Comparison of ENCODE assay signal across 27 cellular contexts in genomic region chr9:99578666-99579065, GRCh38.
"Had no signal": no experiment of that assay in that cellular context is flagged by ENCODE, and none has a peak within 500 bp of the region (broad histone marks: within the 10 kb centered on the region; RNA-seq: fewer than 3 reads in every experiment).

No MANE protein-coding gene starts in this region.

- H3K27me3 Mint-ChIP-seq: naive B cell had no signal

- H3K36me3 Mint-ChIP-seq: mesothelial cell of epicardium, naive B cell had no signal

- H3K4me3 Mint-ChIP-seq: effector memory CD8-positive, alpha-beta T cell; endodermal cell; mesothelial cell of epicardium; naive B cell had no signal

- H3K27ac Mint-ChIP-seq: effector memory CD8-positive, alpha-beta T cell; endodermal cell; mesothelial cell of epicardium had no signal

- H3K9me3 Mint-ChIP-seq: effector memory CD8-positive, alpha-beta T cell had no signal

- DNase-seq: effector CD8-positive, alpha-beta T cell; effector memory CD8-positive, alpha-beta T cell; endodermal cell; erythroblast; esophagus squamous epithelium; foreskin fibroblast; foreskin melanocyte; gastrocnemius medialis; glutamatergic neuron; head of caudate nucleus; heart right ventricle; hippocampal formation; left cardiac atrium; left lung; left ventricle myocardium superior; lower lobe of right lung; mesenchymal stem cell; mucosa of descending colon; naive B cell had no signal

- H3K27me3 ChIP-seq: esophagus squamous epithelium, gastrocnemius medialis, heart right ventricle, left lung had no signal

- H3K4me1 ChIP-seq: esophagus squamous epithelium, gastrocnemius medialis, lower lobe of right lung had no signal

- H3K4me1 Mint-ChIP-seq: endodermal cell, mesothelial cell of epicardium had no signal

- H3K27ac ChIP-seq: coronary artery, epithelial cell of prostate, esophagus squamous epithelium, gastrocnemius medialis, heart right ventricle, lower lobe of right lung had no signal

- ATAC-seq: effector memory CD8-positive, alpha-beta T cell; esophagus mucosa; gastrocnemius medialis; heart right ventricle; left cardiac atrium; left lung; left ventricle myocardium superior; lower lobe of right lung; mucosa of descending colon had no signal

- H3K36me3 ChIP-seq: esophagus squamous epithelium, gastrocnemius medialis, heart right ventricle, left lung, lower lobe of right lung had no signal

- FAIRE-seq: colon, endometrium, islet of Langerhans, keratinocyte had no signal

- H3K9me3 ChIP-seq: esophagus squamous epithelium, gastrocnemius medialis, heart right ventricle, left lung, lower lobe of right lung, mucosa of descending colon had no signal

- H3K4me3 ChIP-seq: coronary artery, esophagus squamous epithelium, gastrocnemius medialis, heart right ventricle, left lung, lower lobe of right lung, mucosa of descending colon had no signal
